14 cellular contexts compared by ENCODE assay signal in genomic region chr10:72365106-72365505, GRCh38. TPM values are rescaled to one million over a fixed set of nuclear protein-coding genes. Genes with fewer than 3 reads are reported as not detected.
DNase-seq lines count a peak whose midpoint lies in the region; ATAC-seq and TF ChIP-seq lines count a peak whose summit lies in the region.
"Had no signal": no experiment of that assay in that cellular context is flagged by ENCODE, and none has a peak within 500 bp of the region (broad histone marks: within the 10 kb centered on the region; RNA-seq: fewer than 3 reads in every experiment).

No MANE protein-coding gene starts in this region.

- H3K27ac ChIP-seq in CD4-positive, CD25-positive, alpha-beta regulatory T cell (ENCODE audit: insufficient read depth, low read length, poor library complexity, severe bottlenecking): peak overlapping the region; percentile 62
- H3K27ac ChIP-seq in neutrophil: peak overlapping the region; percentile 76
- H3K27ac ChIP-seq: pancreas, PC-9 had no signal

- H3K36me3 ChIP-seq in CD4-positive, CD25-positive, alpha-beta regulatory T cell (ENCODE audit: control insufficient read depth, insufficient read depth, low read length): peaks cover 11% of the 10 kb centered on the region
- H3K36me3 ChIP-seq in adipocyte (ENCODE audit: control insufficient read depth, insufficient read depth, low read length, severe bottlenecking): peaks cover 12% of the 10 kb centered on the region
- peaks cover 45% of the 10 kb centered on the region for H3K36me3 ChIP-seq in neutrophil

- no peak for TF ChIP-seq CTCF in HFFc6 (IDR thresholded peaks at IDR 0.05)
- no peak for TF ChIP-seq CTCF in neutrophil (IDR thresholded peaks at IDR 0.05)

- no peaks in the 10 kb centered on the region for H3K27me3 ChIP-seq in CD4-positive, CD25-positive, alpha-beta regulatory T cell (ENCODE audit: control insufficient read depth, insufficient read depth, low read length)
- H3K27me3 ChIP-seq in adipocyte (replicated peaks; ENCODE audit: control insufficient read depth, insufficient read depth, low read length): no peaks in the 10 kb centered on the region
- no peaks in the 10 kb centered on the region for H3K27me3 ChIP-seq in neutrophil
- H3K27me3 ChIP-seq: pancreas had no signal

- no peaks in the 10 kb centered on the region for H3K27me3 Mint-ChIP-seq in CD4-positive, CD25-positive, alpha-beta regulatory T cell
- H3K27me3 Mint-ChIP-seq in HFFc6 (ENCODE audit: insufficient read depth): peaks cover 6% of the 10 kb centered on the region

- H3K9me3 Mint-ChIP-seq in CD4-positive, CD25-positive, alpha-beta regulatory T cell: no peaks in the 10 kb centered on the region
- no peaks in the 10 kb centered on the region for H3K9me3 Mint-ChIP-seq in HFFc6

- H3K4me3 ChIP-seq in CD4-positive, CD25-positive, alpha-beta regulatory T cell (ENCODE audit: low read depth, low read length): no peak overlapping the region
- H3K4me3 ChIP-seq in adipocyte (ENCODE audit: low read length): no peak overlapping the region
- no peak overlapping the region for H3K4me3 ChIP-seq in neutrophil (ENCODE audit: low read depth in 1 of 2, low read length in 1 of 2)
- H3K4me3 ChIP-seq: pancreas, PC-9 had no signal

- peak overlapping the region in 2 of 3 donors; percentile 84 to 89 for H3K27ac Mint-ChIP-seq in CD4-positive, CD25-positive, alpha-beta regulatory T cell
- peak overlapping the region; percentile 98; the same call in 1 of the 2 replicates for H3K27ac Mint-ChIP-seq in HFFc6

- peaks cover 14% of the 10 kb centered on the region for H3K36me3 Mint-ChIP-seq in CD4-positive, CD25-positive, alpha-beta regulatory T cell
- no peaks in the 10 kb centered on the region for H3K36me3 Mint-ChIP-seq in HFFc6 (ENCODE audit: low read depth)

- no peaks in the 10 kb centered on the region for H3K9me3 ChIP-seq in CD4-positive, CD25-positive, alpha-beta regulatory T cell (ENCODE audit: control insufficient read depth in 2 of 2, low read length in 2 of 2)
- H3K9me3 ChIP-seq in adipocyte (ENCODE audit: control insufficient read depth, low read length) (no peaks in the 10 kb centered on the region), neutrophil (no peaks in the 10 kb centered on the region)
- H3K9me3 ChIP-seq: pancreas, SK-N-SH had no signal

- ATAC-seq in CD4-positive, CD25-positive, alpha-beta regulatory T cell (ENCODE audit: low read depth in 2 of 2): no peak
- ATAC-seq in GM21528 (IDR thresholded peaks at IDR 0.05; ENCODE audit: low FRiP score, unreplicated experiment): no peak

- peak overlapping the region; percentile 77 for H3K9ac ChIP-seq in adipocyte (ENCODE audit: low read length)
- H3K9ac ChIP-seq: SK-N-SH had no signal

- peaks cover 12% of the 10 kb centered on the region for H3K4me1 ChIP-seq in CD4-positive, CD25-positive, alpha-beta regulatory T cell (ENCODE audit: control insufficient read depth, insufficient read depth, low read length, poor library complexity, severe bottlenecking)
- H3K4me1 ChIP-seq in adipocyte (ENCODE audit: control insufficient read depth, insufficient read depth, low read length) (peaks cover 24% of the 10 kb centered on the region), neutrophil (ENCODE audit: control insufficient read depth in 1 of 2, insufficient read depth in 1 of 2, low read depth in 1 of 2, low read length in 1 of 2) (peaks cover 12 to 16% of the 10 kb centered on the region in 2 experiments)
- H3K4me1 ChIP-seq: pancreas had no signal

- no peak for DNase-seq in CD4-positive, CD25-positive, alpha-beta regulatory T cell
- DNase-seq in HFFc6 (no peak), adipocyte (ENCODE audit: low read depth) (no peak), retina (no peak), GOT3 (lab: John Stamatoyannopoulos, UW) (no peak)
- DNase-seq: activated T-cell treated with anti-CD3 and anti-CD28 coated beads, Interleukin-2, amount 50 U/mL, for 1 hour; cortex of kidney; NCI-H1694; NCI-H510A treated with DMSO at 0.1 percent for 48 hours; pancreas; PC-9; SK-N-SH had no signal

- H3K4me3 Mint-ChIP-seq in CD4-positive, CD25-positive, alpha-beta regulatory T cell: peak overlapping the region in 3 of 4 donors; percentile 15 to 46 (median 43)
- no peak overlapping the region; the same call in 1 of the 2 replicates for H3K4me3 Mint-ChIP-seq in HFFc6

- peaks cover under 1 to 39% (median 16%) of the 10 kb centered on the region in 4 donors for H3K4me1 Mint-ChIP-seq in CD4-positive, CD25-positive, alpha-beta regulatory T cell
- peaks cover 30% of the 10 kb centered on the region for H3K4me1 Mint-ChIP-seq in HFFc6 (ENCODE audit: low read depth)

RNA-seq across cellular contexts. Expression of gene DNAJB12, which starts 10.4 kb away (rescaled TPM):
- total RNA-seq in CD4-positive, CD25-positive, alpha-beta regulatory T cell: 40.2 TPM
- polyA plus RNA-seq in CD4-positive, CD25-positive, alpha-beta regulatory T cell: 10 to 100 TPM; 17.8 to 24.4 (median 19.9) TPM
- total RNA-seq in HFFc6 (2021; fragmentation: NEBNext Ultra II Directional; extraction: Animal tissue kit (Norgen Biotek cat#: 25700)): 10 to 100 TPM; 36.3 to 42.5 (median 39.0) TPM
